27 cellular contexts compared by ENCODE assay signal in genomic region chr18:57054891-57055290, GRCh38.
"Had no signal": no experiment of that assay in that cellular context is flagged by ENCODE, and none has a peak within 500 bp of the region (broad histone marks: within the 10 kb centered on the region; RNA-seq: fewer than 3 reads in every experiment).

No MANE protein-coding gene starts in this region.

- ATAC-seq: activated T-cell treated with anti-CD3 and anti-CD28 coated beads, Interleukin-2, amount 50 U/mL, for 4 hours; activated T-helper 17 cell treated with anti-CD3 and anti-CD28 coated beads, Interleukin-2, amount 50 U/mL, for 72 hours had no signal

- DNase-seq: activated CD4-positive, alpha-beta memory T cell treated with anti-CD3 and anti-CD28 coated beads for 36 hours; activated CD4-positive, alpha-beta T cell treated with anti-CD3 and anti-CD28 coated beads, Interleukin-2, amount 10 ng/mL, durations not matched to agents 7 days and 5 days; activated CD4-positive, CD25-positive, alpha-beta regulatory T cell; activated CD8-positive, alpha-beta memory T cell treated with anti-CD3 and anti-CD28 coated beads for 24 hours; activated gamma-delta T cell; activated naive CD4-positive, alpha-beta T cell treated with anti-CD3 and anti-CD28 coated beads for 36 hours; activated naive CD8-positive, alpha-beta T cell treated with anti-CD3 and anti-CD28 coated beads for 36 hours; activated T-cell treated with anti-CD3 and anti-CD28 coated beads, Interleukin-2, amount 50 U/mL, for 4 hours; caudate nucleus; KG1; NCI-H1092; NCI-H1417; NCI-H1694; NCI-H2029; NCI-H2107; NCI-H2171 treated with DMSO at 0.1 percent for 48 hours; NCI-H226; NCI-H526; NCI-H774; Peyer's patch; Right ventricle myocardium superior; SJCRH30; SK-N-SH; T-helper 1 cell had no signal

- H3K9me3 ChIP-seq: Peyer's patch, SJCRH30, SK-N-SH had no signal

- H3K36me3 ChIP-seq: Peyer's patch, SJCRH30 had no signal

- H3K4me2 ChIP-seq: SK-N-SH had no signal

- H3K4me3 ChIP-seq: Peyer's patch, SJCRH30 had no signal

- H3K4me1 ChIP-seq: SJCRH30 had no signal

- H3K27ac ChIP-seq: Peyer's patch, RWPE1, SJCRH30, VCaP had no signal

- H3K9ac ChIP-seq: SK-N-SH had no signal

- H3K27me3 ChIP-seq: Peyer's patch, SJCRH30 had no signal
